In the genomic region with DNA sequence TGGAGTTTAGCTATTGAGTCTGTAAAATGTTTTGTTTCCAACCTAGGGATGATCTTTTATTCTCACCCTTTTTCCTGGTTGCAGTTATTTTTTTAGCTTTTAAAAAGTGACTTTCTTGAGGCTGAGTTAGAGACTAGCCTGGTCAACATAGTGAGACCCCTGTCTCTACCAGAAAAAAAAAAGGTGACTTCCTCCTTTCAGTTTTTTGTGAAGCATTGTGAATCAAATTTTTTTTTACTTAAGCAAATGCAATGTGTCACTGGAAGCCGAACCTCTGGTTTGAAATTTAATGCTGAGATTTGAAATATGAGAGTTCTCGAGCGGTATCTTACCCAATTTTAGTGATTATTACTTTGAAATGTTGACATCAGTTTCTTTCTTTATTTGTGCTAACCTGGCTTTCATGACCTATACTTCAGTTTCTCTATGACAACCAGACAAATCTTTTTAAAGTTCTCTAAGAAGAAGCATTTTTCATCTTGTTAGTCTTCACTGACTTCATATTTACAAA, we compare ENCODE assay signal across 1 cellular context.
TF ChIP-seq lines count a peak whose summit lies in the region.

No MANE protein-coding gene starts in this region.

TF ChIP-seq in K562, 482 proteins besides CTCF, POLR2A, EP300 and RAD21:
- no peak for TF ChIP-seq ILF3 (IDR thresholded peaks at IDR 0.05; ENCODE audit: borderline replicate concordance)
- no peak for TF ChIP-seq HDAC3 (IDR thresholded peaks at IDR 0.05; ENCODE audit: borderline replicate concordance, partially characterized antibody)
- peak; percentile 63 for TF ChIP-seq RBFOX2 (IDR thresholded peaks at IDR 0.05; ENCODE audit: low read depth, low read length)
- TF ChIP-seq RBM25 (IDR thresholded peaks at IDR 0.05; ENCODE audit: low read depth, low read length, severe bottlenecking), result peak; percentile 16
- peak; percentile 45; the same call in 1 of the 2 replicates for TF ChIP-seq ZNF384 (IDR thresholded peaks at IDR 0.05; ENCODE audit: low read depth, low read length)
- no peak for TF ChIP-seq ERF (CRISPR knock-in tag; IDR thresholded peaks at IDR 0.05)
- TF ChIP-seq SPI1 (IDR thresholded peaks at IDR 0.05; ENCODE audit: borderline replicate concordance, low read depth, low read length), result peak; percentile 51; the same call in 1 of the 2 replicates
- TF ChIP-seq DNMT1 (IDR thresholded peaks at IDR 0.05), result no peak
- TF ChIP-seq ZNF354B (CRISPR knock-in tag; IDR thresholded peaks at IDR 0.05), result no peak
- TF ChIP-seq, protein P1, sequence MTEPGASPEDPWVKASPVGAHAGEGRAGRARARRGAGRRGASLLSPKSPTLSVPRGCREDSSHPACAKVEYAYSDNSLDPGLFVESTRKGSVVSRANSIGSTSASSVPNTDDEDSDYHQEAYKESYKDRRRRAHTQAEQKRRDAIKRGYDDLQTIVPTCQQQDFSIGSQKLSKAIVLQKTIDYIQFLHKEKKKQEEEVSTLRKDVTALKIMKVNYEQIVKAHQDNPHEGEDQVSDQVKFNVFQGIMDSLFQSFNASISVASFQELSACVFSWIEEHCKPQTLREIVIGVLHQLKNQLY (CRISPR knock-in tag; conservative IDR thresholded peaks at IDR 0.05), result no peak
- no peak for TF ChIP-seq NCOA6 (IDR thresholded peaks at IDR 0.05)
- TF ChIP-seq, protein P2, sequence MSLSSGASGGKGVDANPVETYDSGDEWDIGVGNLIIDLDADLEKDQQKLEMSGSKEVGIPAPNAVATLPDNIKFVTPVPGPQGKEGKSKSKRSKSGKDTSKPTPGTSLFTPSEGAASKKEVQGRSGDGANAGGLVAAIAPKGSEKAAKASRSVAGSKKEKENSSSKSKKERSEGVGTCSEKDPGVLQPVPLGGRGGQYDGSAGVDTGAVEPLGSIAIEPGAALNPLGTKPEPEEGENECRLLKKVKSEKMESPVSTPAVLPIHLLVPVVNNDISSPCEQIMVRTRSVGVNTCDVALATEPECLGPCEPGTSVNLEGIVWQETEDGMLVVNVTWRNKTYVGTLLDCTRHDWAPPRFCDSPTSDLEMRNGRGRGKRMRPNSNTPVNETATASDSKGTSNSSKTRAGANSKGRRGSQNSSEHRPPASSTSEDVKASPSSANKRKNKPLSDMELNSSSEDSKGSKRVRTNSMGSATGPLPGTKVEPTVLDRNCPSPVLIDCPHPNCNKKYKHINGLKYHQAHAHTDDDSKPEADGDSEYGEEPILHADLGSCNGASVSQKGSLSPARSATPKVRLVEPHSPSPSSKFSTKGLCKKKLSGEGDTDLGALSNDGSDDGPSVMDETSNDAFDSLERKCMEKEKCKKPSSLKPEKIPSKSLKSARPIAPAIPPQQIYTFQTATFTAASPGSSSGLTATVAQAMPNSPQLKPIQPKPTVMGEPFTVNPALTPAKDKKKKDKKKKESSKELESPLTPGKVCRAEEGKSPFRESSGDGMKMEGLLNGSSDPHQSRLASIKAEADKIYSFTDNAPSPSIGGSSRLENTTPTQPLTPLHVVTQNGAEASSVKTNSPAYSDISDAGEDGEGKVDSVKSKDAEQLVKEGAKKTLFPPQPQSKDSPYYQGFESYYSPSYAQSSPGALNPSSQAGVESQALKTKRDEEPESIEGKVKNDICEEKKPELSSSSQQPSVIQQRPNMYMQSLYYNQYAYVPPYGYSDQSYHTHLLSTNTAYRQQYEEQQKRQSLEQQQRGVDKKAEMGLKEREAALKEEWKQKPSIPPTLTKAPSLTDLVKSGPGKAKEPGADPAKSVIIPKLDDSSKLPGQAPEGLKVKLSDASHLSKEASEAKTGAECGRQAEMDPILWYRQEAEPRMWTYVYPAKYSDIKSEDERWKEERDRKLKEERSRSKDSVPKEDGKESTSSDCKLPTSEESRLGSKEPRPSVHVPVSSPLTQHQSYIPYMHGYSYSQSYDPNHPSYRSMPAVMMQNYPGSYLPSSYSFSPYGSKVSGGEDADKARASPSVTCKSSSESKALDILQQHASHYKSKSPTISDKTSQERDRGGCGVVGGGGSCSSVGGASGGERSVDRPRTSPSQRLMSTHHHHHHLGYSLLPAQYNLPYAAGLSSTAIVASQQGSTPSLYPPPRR (CRISPR knock-in tag; IDR thresholded peaks at IDR 0.05; ENCODE audit: borderline replicate concordance), result no peak
- no peak for TF ChIP-seq ZNF740 (CRISPR knock-in tag; IDR thresholded peaks at IDR 0.05)
- TF ChIP-seq ZNF740 (tag; IDR thresholded peaks at IDR 0.05), result no peak
- no peak for TF ChIP-seq CSDE1 (IDR thresholded peaks at IDR 0.05)
- no peak for TF ChIP-seq HNRNPH1 (optimal IDR thresholded peaks at IDR 0.05; ENCODE audit: low read depth, low read length)
